Comparison of ENCODE assay signal across 14 cellular contexts in genomic region chr19:5406198-5406597, GRCh38. TPM values are rescaled to one million over a fixed set of nuclear protein-coding genes. Genes with fewer than 3 reads are reported as not detected.
"Had no signal": no experiment of that assay in that cellular context is flagged by ENCODE, and none has a peak within 500 bp of the region (broad histone marks: within the 10 kb centered on the region; RNA-seq: fewer than 3 reads in every experiment).

No MANE protein-coding gene starts in this region.

RNA-seq across cellular contexts. Expression of gene ZNRF4, which starts 49.0 kb away (rescaled TPM):
- total RNA-seq: activated B cell treated with CpG ODN at 0.5 μM for 24 hours; activated CD4-positive, alpha-beta memory T cell treated with anti-CD3 and anti-CD28 coated beads for 36 hours; activated CD4-positive, alpha-beta memory T cell treated with anti-CD3 and anti-CD28 coated beads, Interleukin-2, amount 10 ng/mL, durations not matched to agents 7 days and 5 days; activated CD4-positive, alpha-beta T cell treated with anti-CD3 and anti-CD28 coated beads for 36 hours; activated CD4-positive, alpha-beta T cell treated with anti-CD3 and anti-CD28 coated beads, Interleukin-2, amount 10 ng/mL, durations not matched to agents 24 days and 14 days; activated CD4-positive, alpha-beta T cell treated with anti-CD3 and anti-CD28 coated beads, Interleukin-2, amount 10 ng/mL, durations not matched to agents 7 days and 5 days; activated CD8-positive, alpha-beta memory T cell treated with anti-CD3 and anti-CD28 coated beads for 36 hours; activated CD8-positive, alpha-beta memory T cell treated with anti-CD3 and anti-CD28 coated beads, Interleukin-2, amount 10 ng/mL, durations not matched to agents 7 days and 5 days; activated CD8-positive, alpha-beta T cell treated with anti-CD3 and anti-CD28 coated beads for 36 hours; activated CD8-positive, alpha-beta T cell treated with anti-CD3 and anti-CD28 coated beads, Interleukin-2, amount 10 ng/mL, durations not matched to agents 7 days and 5 days; T-cell; T-helper 1 cell treated with Interleukin-12 subunit alpha and Interleukin-12 subunit beta and Interleukin-4 antibody, amounts not matched to agents 30 ng/mL and 1 ng/mL, for 36 hours; T-helper 17 cell; T-helper 2 cell treated with Interferon-gamma antibody and Interleukin-4, amounts not matched to agents 100 ng/mL and 5 ng/mL, for 36 hours had no signal
